In genomic region chr2:133641497-133641896, GRCh38 we compare ENCODE assay signal across 9 cellular contexts.
A peak's percentile ranks its signal among the peaks of the same experiment; 100 is the strongest.
DNase-seq lines count a peak whose midpoint lies in the region; ATAC-seq and TF ChIP-seq lines count a peak whose summit lies in the region.
"Had no signal": no experiment of that assay in that cellular context is flagged by ENCODE, and none has a peak within 500 bp of the region (broad histone marks: within the 10 kb centered on the region; RNA-seq: fewer than 3 reads in every experiment).

No MANE protein-coding gene starts in this region.

- H3K4me2 ChIP-seq in trophoblast cell (ENCODE audit: low read length), result no peak overlapping the region

- intact Hi-C loops in ovary (cut with DNase I), result no loop called here

- H2AFZ ChIP-seq in trophoblast cell (ENCODE audit: insufficient read depth, low read length, poor library complexity), result no peak overlapping the region

- H3K4me1 Mint-ChIP-seq in T-cell, result no peaks in the 10 kb centered on the region

- H3K23ac ChIP-seq in trophoblast cell (ENCODE audit: low read length), result no peak overlapping the region

- no peak overlapping the region for H3K4me3 Mint-ChIP-seq in T-cell

- CTCF ChIA-PET in RWPE1 (lab: Yijun Ruan, JAX), result interaction anchor here (0.7 to 1.3 kb wide), 10 partner anchors 32 to 379 kb away, joined by 3 to 6 read pairs (median 3); no protein-coding TSS in a partner anchor
- CTCF ChIA-PET in T-cell (lab: Charles Lee), result no interaction called here

- no peak overlapping the region for H2BK120ac ChIP-seq in trophoblast cell (ENCODE audit: insufficient read depth, low read length, poor library complexity)

- TF ChIP-seq CTCF in GM12872 (IDR thresholded peaks at IDR 0.05; ENCODE audit: insufficient read depth, low read depth, low read length) (peak; percentile 27; the same call in 1 of the 3 replicates), RWPE1 (conservative IDR thresholded peaks at IDR 0.05; ENCODE audit: low read depth) (no peak; the same call in 1 of the 2 replicates), ovary (IDR thresholded peaks at IDR 0.05) (no peak)

- POLR2A ChIA-PET in RWPE1 (lab: Yijun Ruan, JAX; ENCODE audit: low non-redundant PET) (no interaction called here), T-cell (lab: Charles Lee) (interaction anchor here in 1 of 2 donors (0.7 kb wide), 1 partner anchor 31 kb away, joined by 3 read pairs; no protein-coding TSS in a partner anchor)

- H3K36me3 ChIP-seq in trophoblast cell (ENCODE audit: control insufficient read depth in 1 of 2, insufficient read depth in 2 of 2, low read length in 2 of 2) (no peaks in the 10 kb centered on the region), ovary (no peaks in the 10 kb centered on the region)

- no peak overlapping the region for H3K4ac ChIP-seq in trophoblast cell (ENCODE audit: low read depth, low read length)

- no peak overlapping the region for H3K4me3 ChIP-seq in trophoblast cell (ENCODE audit: low read depth, low read length)
- no peak overlapping the region for H3K4me3 ChIP-seq in ovary

- peaks cover 0 to 3% (median 0%) of the 10 kb centered on the region in 3 donors for H3K9me3 Mint-ChIP-seq in T-cell

- H3K4me1 ChIP-seq in trophoblast cell (ENCODE audit: control insufficient read depth in 1 of 2, insufficient read depth in 2 of 2, low read length in 2 of 2), result peaks cover 0 to 4% of the 10 kb centered on the region in 2 experiments
- H3K4me1 ChIP-seq in ovary (ENCODE audit: insufficient read depth), result no peaks in the 10 kb centered on the region

- DNase-seq in RWPE1 (ENCODE audit: low spot score) (peak; percentile 88), glomerular visceral epithelial cell (ENCODE audit: extremely low spot score) (peak; percentile 47), trophoblast cell (peak; percentile 84 to 87), NCI-H128 (lab: John Stamatoyannopoulos, UW; ENCODE audit: unreplicated experiment) (no peak), ovary (no peak), T-cell (no peak)
- DNase-seq in activated CD4-positive, CD25-positive, alpha-beta regulatory T cell treated with anti-CD3 and anti-CD28 coated beads, Interleukin-2, amount 50 U/mL, for 72 hours, result no peak
- DNase-seq: NCI-H2107 had no signal

- H3K9me3 ChIP-seq in trophoblast cell (ENCODE audit: insufficient read depth, low read depth, low read length), result no peaks in the 10 kb centered on the region
- H3K9me3 ChIP-seq in ovary, result no peaks in the 10 kb centered on the region

- no peak overlapping the region for H2AK5ac ChIP-seq in trophoblast cell (ENCODE audit: low read length)

- no peak overlapping the region for H3K18ac ChIP-seq in trophoblast cell (ENCODE audit: low read length)

- no peak overlapping the region for H4K8ac ChIP-seq in trophoblast cell (ENCODE audit: low read depth, low read length)

- H3K14ac ChIP-seq in trophoblast cell (ENCODE audit: low read length), result no peak overlapping the region

- no peak overlapping the region for H2BK12ac ChIP-seq in trophoblast cell (ENCODE audit: low read length)

- no peak for ATAC-seq in T-cell (replicated peaks in 1 of 4)

- H4K91ac ChIP-seq in trophoblast cell (ENCODE audit: low read depth, low read length), result no peak overlapping the region

- H3K9ac ChIP-seq in trophoblast cell (ENCODE audit: low read length), result no peak overlapping the region

- H3K79me2 ChIP-seq in trophoblast cell (ENCODE audit: control insufficient read depth, insufficient read depth, low read length, poor library complexity), result no peaks in the 10 kb centered on the region

- no peak overlapping the region for H2BK5ac ChIP-seq in trophoblast cell (ENCODE audit: low read depth, low read length, poor library complexity)

- no peak overlapping the region for H4K12ac ChIP-seq in trophoblast cell (ENCODE audit: low read depth, low read length)

- H3K27me3 Mint-ChIP-seq in T-cell, result no peaks in the 10 kb centered on the region

- no peak for TF ChIP-seq POLR2A in ovary (IDR thresholded peaks at IDR 0.05)

- no peaks in the 10 kb centered on the region for H3K79me1 ChIP-seq in trophoblast cell (ENCODE audit: low read length)

- no peaks in the 10 kb centered on the region for H3K36me3 Mint-ChIP-seq in T-cell

- no CpG with 5 or more reads among the region's 1 CpG for WGBS in trophoblast cell (ENCODE audit: extremely low coverage, insufficient coverage, insufficient read length)
- WGBS in ovary, 3 donors, result 58 to 85% (median 62%) methylated on average over 1 of the region's 1 CpG

- TF ChIP-seq EP300 in ovary (IDR thresholded peaks at IDR 0.05), result no peak

- H3K27ac ChIP-seq in RWPE1, result peak overlapping the region; percentile 46; the same call in 1 of the 2 replicates
- peak overlapping the region; percentile 40 for H3K27ac ChIP-seq in trophoblast cell (ENCODE audit: low read depth, low read length)
- no peak overlapping the region for H3K27ac ChIP-seq in ovary

- no peak overlapping the region for H3K27ac Mint-ChIP-seq in T-cell

- H3K27me3 ChIP-seq in trophoblast cell (ENCODE audit: insufficient read depth, low read length) (no peaks in the 10 kb centered on the region), ovary (no peaks in the 10 kb centered on the region)

Comparison
In these comparisons a context has a peak if more than half of its experiments do, and no peak if none do; other contexts are left out.
1. DNase-seq: peak in RWPE1 (single experiment), glomerular visceral epithelial cell (single experiment) and trophoblast cell (2 of 2); none in activated CD4-positive, CD25-positive, alpha-beta regulatory T cell treated with anti-CD3 and anti-CD28 coated beads, Interleukin-2, amount 50 U/mL, for 72 hours (single experiment), NCI-H128 (single experiment), ovary (0 of 5) and T-cell (0 of 34).
2. H3K27ac ChIP-seq: peak in RWPE1 (single experiment) and trophoblast cell (single experiment); none in ovary (0 of 2).